8 cellular contexts compared by ENCODE assay signal in the genomic region with DNA sequence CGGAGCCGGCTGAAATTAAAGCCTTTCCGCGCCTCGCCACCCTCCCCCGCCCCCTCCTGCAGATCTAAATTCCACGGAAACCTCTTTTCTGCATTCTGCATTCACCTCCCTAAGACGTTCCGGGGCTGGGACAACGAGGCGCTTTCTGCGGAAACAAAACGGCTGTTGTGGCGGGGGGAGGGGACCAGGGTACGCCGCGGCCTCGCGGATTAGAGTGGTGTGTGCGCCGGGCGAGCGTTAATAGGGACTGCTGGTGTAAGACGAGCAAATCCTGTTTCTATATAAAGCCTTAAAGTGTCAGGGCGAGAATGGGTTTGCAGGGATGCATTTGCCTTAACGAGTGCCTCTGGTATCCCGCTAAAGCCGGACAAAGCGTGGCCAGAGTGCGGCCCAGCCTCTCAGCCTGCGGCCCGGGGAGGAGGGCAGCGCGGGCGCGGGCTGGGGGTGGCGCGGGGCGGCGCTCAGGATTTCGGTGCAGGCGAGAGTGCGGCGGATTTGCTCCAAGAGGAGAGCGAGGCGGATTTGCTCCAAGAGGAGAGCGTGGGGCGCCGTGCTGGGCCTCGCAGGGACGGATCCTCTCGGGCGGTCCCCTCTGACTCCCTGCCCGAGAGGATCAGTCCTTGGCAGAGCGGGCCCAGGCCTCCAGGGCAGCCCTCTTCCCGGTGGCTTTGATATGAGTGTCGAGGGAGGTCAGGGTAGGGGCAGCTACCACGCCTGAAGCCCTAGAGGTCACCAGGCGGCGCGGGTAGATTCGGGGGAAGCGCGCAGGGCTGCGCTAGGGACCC. TPM values are rescaled to one million over a fixed set of nuclear protein-coding genes. Genes with fewer than 3 reads are reported as not detected.
DNase-seq lines count a peak whose midpoint lies in the region; ATAC-seq and TF ChIP-seq lines count a peak whose summit lies in the region.

No MANE protein-coding gene starts in this region.

- peak overlapping the region; percentile 79 to 95 (median 90) for H3K4me3 ChIP-seq in esophagus muscularis mucosa

- H3K27ac Mint-ChIP-seq in T-helper 17 cell (no peak overlapping the region), natural killer cell (peak overlapping the region in 1 of 2 donors; percentile 44)

- peak overlapping the region; percentile 89 for H3K4me3 Mint-ChIP-seq in T-helper 17 cell
- H3K4me3 Mint-ChIP-seq in natural killer cell: peak overlapping the region; percentile 77

- H3K27me3 Mint-ChIP-seq in T-helper 17 cell: peaks cover 59% of the 10 kb centered on the region
- peaks cover 0 to 36% of the 10 kb centered on the region in 2 donors for H3K27me3 Mint-ChIP-seq in natural killer cell (ENCODE audit: low read depth in 2 of 2)

- 19% methylated on average over 49 of the region's 65 CpGs for WGBS in esophagus muscularis mucosa

- H3K36me3 Mint-ChIP-seq in T-helper 17 cell (ENCODE audit: low read depth): peaks cover 3% of the 10 kb centered on the region
- H3K36me3 Mint-ChIP-seq in natural killer cell: no peaks in the 10 kb centered on the region

- TF ChIP-seq POLR2A in esophagus muscularis mucosa (IDR thresholded peaks at IDR 0.05; ENCODE audit: low read depth): no peak

- no peak for TF ChIP-seq EP300 in esophagus muscularis mucosa (IDR thresholded peaks at IDR 0.05)

- TF ChIP-seq CTCF in esophagus muscularis mucosa (IDR thresholded peaks at IDR 0.05) (no peak), natural killer cell (IDR thresholded peaks at IDR 0.05) (no peak)

- no peak for ATAC-seq in T-helper 17 cell
- no peak for ATAC-seq in natural killer cell
- no peak for ATAC-seq in HG03135 (IDR thresholded peaks at IDR 0.05; ENCODE audit: unreplicated experiment)

- H3K9me3 Mint-ChIP-seq in natural killer cell: no peaks in the 10 kb centered on the region

- H3K4me1 Mint-ChIP-seq in T-helper 17 cell: peaks cover 18% of the 10 kb centered on the region
- peaks cover 23 to 29% of the 10 kb centered on the region in 2 donors for H3K4me1 Mint-ChIP-seq in natural killer cell

- H3K9me3 ChIP-seq in T-helper 17 cell (ENCODE audit: control insufficient read depth, low read length, poor library complexity, severe bottlenecking) (no peaks in the 10 kb centered on the region), esophagus muscularis mucosa (no peaks in the 10 kb centered on the region)

- peak overlapping the region; percentile 96 to 100 (median 99) for H3K27ac ChIP-seq in esophagus muscularis mucosa (replicated peaks in 1 of 4)

- peaks cover 55 to 69% (median 68%) of the 10 kb centered on the region in 4 donors for H3K4me1 ChIP-seq in esophagus muscularis mucosa

- no peaks in the 10 kb centered on the region for H3K36me3 ChIP-seq in esophagus muscularis mucosa

- H3K27me3 ChIP-seq in esophagus muscularis mucosa: no peaks in the 10 kb centered on the region

- intact Hi-C loops in esophagus muscularis mucosa (cut with DNase I) (loop anchor here (5.0 kb wide), 1 partner anchor 82 kb away; no protein-coding TSS in a partner anchor), natural killer cell (cut with micrococcal nuclease) (no loop called here)

- DNase-seq in DMS79 treated with DMSO at 0.1 percent for 48 hours (lab: John Stamatoyannopoulos, UW): peak; percentile 38
- DNase-seq in DMS79 (lab: John Stamatoyannopoulos, UW): no peak
- no peak for DNase-seq in T-helper 17 cell
- DNase-seq in esophagus muscularis mucosa (ENCODE audit: extremely low spot score): no peak
- no peak for DNase-seq in natural killer cell
- no peak for DNase-seq in MV-4-11 (lab: John Stamatoyannopoulos, UW)
- no peak for DNase-seq in NOMO-1 (lab: John Stamatoyannopoulos, UW; ENCODE audit: unreplicated experiment in 2 of 2)

RNA-seq across cellular contexts. Expression of a gene that starts 5.1 kb away (rescaled TPM):
- under 1 TPM; 0.22 to 0.29 TPM for total RNA-seq in T-helper 17 cell
- 10 to 100 TPM; 15.9 to 38.1 (median 21.1) TPM for total RNA-seq in esophagus muscularis mucosa
- 10 to 100 TPM in 1 of 3 donors, 1 to 10 TPM in 2; 2.9 to 17.3 (median 5.7) TPM for total RNA-seq in natural killer cell
